In genomic region chr2:153218851-153219250, GRCh38 we compare ENCODE assay signal across 30 cellular contexts.
"Had no signal": no experiment of that assay in that cellular context is flagged by ENCODE, and none has a peak within 500 bp of the region (broad histone marks: within the 10 kb centered on the region; RNA-seq: fewer than 3 reads in every experiment).

No MANE protein-coding gene starts in this region.

- H3K27ac ChIP-seq: KMS-11 had no signal

- H3K36me3 ChIP-seq: MG63 had no signal

- H3K27me3 ChIP-seq: MG63 had no signal

- DNase-seq: Karpas-422, Kasumi-1, MG63, MM.1S, MV-4-11, NCI-H1048, NCI-H1092, NCI-H1092 treated with DMSO at 0.1 percent for 48 hours, NCI-H1105, NCI-H1417 treated with DMSO at 0.1 percent for 48 hours, NCI-H1436 treated with DMSO at 0.1 percent for 48 hours, NCI-H146, NCI-H1694, NCI-H1694 treated with DMSO at 0.1 percent for 48 hours, NCI-H187, NCI-H187 treated with DMSO at 0.1 percent for 48 hours, NCI-H1930, NCI-H2029, NCI-H2029 treated with DMSO at 0.1 percent for 48 hours, NCI-H2081, NCI-H2081 treated with DMSO at 0.1 percent for 48 hours, NCI-H2107, NCI-H2171, NCI-H2171 treated with DMSO at 0.1 percent for 48 hours, NCI-H226, NCI-H345, NCI-H446, NCI-H446 treated with DMSO at 0.1 percent for 48 hours, NCI-H510A had no signal

- H3K4me3 ChIP-seq: MG63 had no signal

- H3K9me3 ChIP-seq: MG63 had no signal

- H3K9ac ChIP-seq: KMS-11 had no signal

- H3K4me2 ChIP-seq: KMS-11 had no signal
